1 cellular context compared by ENCODE assay signal in genomic region chr3:8663177-8664061, GRCh38.
TF ChIP-seq lines count a peak whose summit lies in the region.

No MANE protein-coding gene starts in this region.

TF ChIP-seq in GM12878, 131 proteins besides CTCF, POLR2A, EP300 and RAD21 (continued from another document):
- TF ChIP-seq CBX5 (IDR thresholded peaks at IDR 0.05; ENCODE audit: low read depth): no peak
- 0 out of 4 replicates have a peak, but pooled peaks of 1 of the 2 experiments have one; percentile 34 for TF ChIP-seq IKZF2 (IDR thresholded peaks at IDR 0.05)
- no peak for TF ChIP-seq NR2C1 (IDR thresholded peaks at IDR 0.05)
- no peak for TF ChIP-seq CHD4 (IDR thresholded peaks at IDR 0.05)
